22 cellular contexts compared by ENCODE assay signal in the genomic region with DNA sequence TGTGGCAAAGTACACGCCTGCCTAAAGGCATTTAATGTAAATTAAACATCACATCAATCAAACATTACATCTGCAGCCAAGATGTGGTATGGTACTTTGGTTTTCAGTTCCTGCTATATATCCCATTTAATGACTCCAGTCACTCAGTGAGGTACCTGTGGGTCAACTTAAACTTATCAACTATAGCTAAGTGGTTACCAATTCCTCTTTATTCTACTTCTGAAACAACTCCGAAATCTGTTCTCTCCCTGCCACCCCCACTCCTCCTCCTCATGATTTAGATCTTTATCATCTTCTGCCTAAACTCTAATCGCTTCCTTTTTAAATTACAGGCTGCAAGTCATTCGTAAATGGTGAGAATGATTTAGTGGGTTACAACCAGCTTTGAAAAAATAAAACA. TPM values are rescaled to one million over a fixed set of nuclear protein-coding genes. Genes with fewer than 3 reads are reported as not detected.
DNase-seq lines count a peak whose midpoint lies in the region; ATAC-seq, FAIRE-seq and TF ChIP-seq lines count a peak whose summit lies in the region.
"Had no signal": no experiment of that assay in that cellular context is flagged by ENCODE, and none has a peak within 500 bp of the region (broad histone marks: within the 10 kb centered on the region; RNA-seq: fewer than 3 reads in every experiment).

No MANE protein-coding gene starts in this region.

- CTCF ChIA-PET in K562 (lab: Yijun Ruan, JAX; ENCODE audit: low intra/inter-chr PET ratio) = no interaction called here
- CTCF ChIA-PET in activated CD8-positive, alpha-beta T cell treated with anti-CD3 and anti-CD28 coated beads for 36 hours (lab: Charles Lee) = no interaction called here

- H3K27ac ChIP-seq in K562 (ENCODE audit: extremely low read depth, low read depth, low read length) (no peak overlapping the region), parathyroid adenoma (no peak overlapping the region)
- H3K27ac ChIP-seq: BLaER1 treated with 17β-estradiol and CSF1 and Interleukin-3, amounts not matched to agents 10 nM and 100 nM had no signal

- no peaks in the 10 kb centered on the region for H3K27me3 ChIP-seq in K562 (ENCODE audit: control insufficient read depth in 2 of 2, insufficient read depth in 2 of 2, low read length in 2 of 2)
- no peaks in the 10 kb centered on the region for H3K27me3 ChIP-seq in parathyroid adenoma (ENCODE audit: control insufficient read depth, insufficient read depth, low read length)
- H3K27me3 ChIP-seq: BLaER1 treated with 17β-estradiol and CSF1 and Interleukin-3, amounts not matched to agents 10 nM and 100 nM had no signal

- ATAC-seq in K562 = no peak
- ATAC-seq in GM21737 (IDR thresholded peaks at IDR 0.05; ENCODE audit: unreplicated experiment) = no peak
- ATAC-seq in activated CD8-positive, alpha-beta T cell treated with anti-CD3 and anti-CD28 coated beads for 36 hours = no peak
- ATAC-seq: CD8-positive, alpha-beta T cell; HCT116 had no signal

- H4K20me1 ChIP-seq in K562 (replicated peaks; ENCODE audit: control insufficient read depth, insufficient read depth, low read length) = peaks cover 4% of the 10 kb centered on the region; the same call in 1 of the 2 replicates
- H4K20me1 ChIP-seq: BLaER1 treated with 17β-estradiol and CSF1 and Interleukin-3, amounts not matched to agents 10 nM and 100 nM had no signal

- TF ChIP-seq CTCF in K562 (IDR thresholded peaks at IDR 0.05 in 2 of 3, conservative IDR thresholded peaks at IDR 0.05 in 1 of 3; ENCODE audit: insufficient read depth in 2 of 3, low read depth in 1 of 3, low read length in 3 of 3) = no peak
- TF ChIP-seq CTCF in parathyroid adenoma (IDR thresholded peaks at IDR 0.05) = no peak
- no peak for TF ChIP-seq CTCF in type B pancreatic cell (conservative IDR thresholded peaks at IDR 0.05)
- no peak for TF ChIP-seq CTCF in mesothelial cell of epicardium (IDR thresholded peaks at IDR 0.05; ENCODE audit: unreplicated experiment)
- TF ChIP-seq CTCF in activated CD8-positive, alpha-beta T cell treated with anti-CD3 and anti-CD28 coated beads for 36 hours (IDR thresholded peaks at IDR 0.05) = no peak

- H3K4me3 ChIP-seq in Jurkat, Clone E6-1 (ENCODE audit: low read length) = no peak overlapping the region
- H3K4me3 ChIP-seq in K562 (no peak overlapping the region), parathyroid adenoma (ENCODE audit: low read depth, low read length) (no peak overlapping the region)
- H3K4me3 ChIP-seq: BLaER1 treated with 17β-estradiol and CSF1 and Interleukin-3, amounts not matched to agents 10 nM and 100 nM had no signal

- POLR2A ChIA-PET in K562 (lab: Yijun Ruan, JAX) = no interaction called here
- POLR2A ChIA-PET in activated CD8-positive, alpha-beta T cell treated with anti-CD3 and anti-CD28 coated beads for 36 hours (lab: Charles Lee) = no interaction called here

- DNase-seq in GM12891 (ENCODE audit: insufficient read length, low spot score) (no peak), K562 (ENCODE audit: extremely low read depth in 1 of 4, low spot score in 3 of 4) (no peak), type B pancreatic cell (ENCODE audit: extremely low spot score, unreplicated experiment) (no peak), mesothelial cell of epicardium (ENCODE audit: low spot score in 2 of 2, unreplicated experiment in 2 of 2) (no peak)
- peak; percentile 56 for DNase-seq in Jurkat, Clone E6-1 (ENCODE audit: low read depth, low spot score)
- no peak for DNase-seq in activated CD8-positive, alpha-beta T cell treated with anti-CD3 and anti-CD28 coated beads for 36 hours
- DNase-seq: 8988T; Calu3; CD8-positive, alpha-beta T cell; DMS 273 treated with DMSO at 0.1 percent for 48 hours; DMS53; DND-41; EL; GOT3; H7; Karpas-422 had no signal

- no peak for TF ChIP-seq RAD21 in K562 (CRISPR knock-in tag; conservative IDR thresholded peaks at IDR 0.05 in 1 of 2, IDR thresholded peaks at IDR 0.05 in 1 of 2)

- 61% methylated on average over 4 of the region's 4 CpGs for WGBS in K562 (ENCODE audit: insufficient coverage, low coverage, missing lambda C conversion rate)

- H3K9me1 ChIP-seq in K562 (ENCODE audit: control insufficient read depth, insufficient read depth, low read length) = no peaks in the 10 kb centered on the region

- no peak for TF ChIP-seq EP300 in K562 (IDR thresholded peaks at IDR 0.05; ENCODE audit: low read length)

- H3K27ac Mint-ChIP-seq in type B pancreatic cell (no peak overlapping the region), mesothelial cell of epicardium (no peak overlapping the region)
- H3K27ac Mint-ChIP-seq in activated CD8-positive, alpha-beta T cell treated with anti-CD3 and anti-CD28 coated beads for 36 hours = no peak overlapping the region
- H3K27ac Mint-ChIP-seq: B cell; CD8-positive, alpha-beta T cell had no signal

- H3K9me3 Mint-ChIP-seq in type B pancreatic cell = no peaks in the 10 kb centered on the region
- H3K9me3 Mint-ChIP-seq in mesothelial cell of epicardium = no peaks in the 10 kb centered on the region
- H3K9me3 Mint-ChIP-seq in activated CD8-positive, alpha-beta T cell treated with anti-CD3 and anti-CD28 coated beads for 36 hours = no peaks in the 10 kb centered on the region
- H3K9me3 Mint-ChIP-seq: CD8-positive, alpha-beta T cell had no signal

- no peaks in the 10 kb centered on the region for H3K27me3 Mint-ChIP-seq in type B pancreatic cell
- no peaks in the 10 kb centered on the region for H3K27me3 Mint-ChIP-seq in mesothelial cell of epicardium (ENCODE audit: low read depth)
- peaks cover 2% of the 10 kb centered on the region for H3K27me3 Mint-ChIP-seq in activated CD8-positive, alpha-beta T cell treated with anti-CD3 and anti-CD28 coated beads for 36 hours

- no peaks in the 10 kb centered on the region for H3K79me2 ChIP-seq in K562 (ENCODE audit: control insufficient read depth, insufficient read depth, low read length)
- no peaks in the 10 kb centered on the region for H3K79me2 ChIP-seq in parathyroid adenoma

- H3K36me3 ChIP-seq in K562 (ENCODE audit: control insufficient read depth, insufficient read depth, low read length) (peaks cover 51% of the 10 kb centered on the region; the same call in 2 of the 3 replicates), parathyroid adenoma (ENCODE audit: control insufficient read depth, insufficient read depth, low read length) (no peaks in the 10 kb centered on the region)

- no peak overlapping the region for H3K4me3 Mint-ChIP-seq in type B pancreatic cell
- H3K4me3 Mint-ChIP-seq in mesothelial cell of epicardium = no peak overlapping the region
- H3K4me3 Mint-ChIP-seq in activated CD8-positive, alpha-beta T cell treated with anti-CD3 and anti-CD28 coated beads for 36 hours = no peak overlapping the region
- H3K4me3 Mint-ChIP-seq: B cell; CD8-positive, alpha-beta T cell had no signal

- H3K4me1 Mint-ChIP-seq in type B pancreatic cell (ENCODE audit: unreplicated experiment) = no peaks in the 10 kb centered on the region
- H3K4me1 Mint-ChIP-seq in mesothelial cell of epicardium = peaks cover 7% of the 10 kb centered on the region
- no peaks in the 10 kb centered on the region for H3K4me1 Mint-ChIP-seq in activated CD8-positive, alpha-beta T cell treated with anti-CD3 and anti-CD28 coated beads for 36 hours (ENCODE audit: low read depth)
- H3K4me1 Mint-ChIP-seq: B cell had no signal

- H3K9me3 ChIP-seq in K562 (replicated peaks; ENCODE audit: control insufficient read depth, insufficient read depth, low read depth, low read length) = no peaks in the 10 kb centered on the region
- H3K9me3 ChIP-seq in parathyroid adenoma (ENCODE audit: control insufficient read depth, low read length) = no peaks in the 10 kb centered on the region
- H3K9me3 ChIP-seq: BLaER1 treated with 17β-estradiol and CSF1 and Interleukin-3, amounts not matched to agents 10 nM and 100 nM had no signal

- H3K4me2 ChIP-seq in K562 (ENCODE audit: insufficient read depth, low read length) = no peak overlapping the region
- H3K4me2 ChIP-seq in parathyroid adenoma (ENCODE audit: low read length) = peak overlapping the region; percentile 28
- H3K4me2 ChIP-seq: BLaER1 treated with 17β-estradiol and CSF1 and Interleukin-3, amounts not matched to agents 10 nM and 100 nM had no signal

- H3K9ac ChIP-seq in K562 (ENCODE audit: insufficient read depth in 1 of 2, low read depth in 2 of 2, low read length in 2 of 2) (no peak overlapping the region), parathyroid adenoma (no peak overlapping the region)
- H3K9ac ChIP-seq: BLaER1 treated with 17β-estradiol and CSF1 and Interleukin-3, amounts not matched to agents 10 nM and 100 nM had no signal

- H3K4me1 ChIP-seq in K562 (replicated peaks in 1 of 2; ENCODE audit: control insufficient read depth in 2 of 2, insufficient read depth in 2 of 2, low read length in 2 of 2) (peaks cover 0 to 6% of the 10 kb centered on the region in 2 experiments; a peak in 1 of 5 replicates), parathyroid adenoma (peaks cover 15% of the 10 kb centered on the region)
- H3K4me1 ChIP-seq: BLaER1 treated with 17β-estradiol and CSF1 and Interleukin-3, amounts not matched to agents 10 nM and 100 nM had no signal

- in situ Hi-C loops in K562 (cut with MboI) = no loop called here

- FAIRE-seq in GM12891 (lab: Jason Lieb, UNC) (no peak), K562 (lab: Jason Lieb, UNC) (no peak)

- TF ChIP-seq POLR2A in GM12891 (IDR thresholded peaks at IDR 0.05; ENCODE audit: low read depth, low read length) = no peak
- TF ChIP-seq POLR2A in K562 (conservative IDR thresholded peaks at IDR 0.05) = no peak

- H3K36me3 Mint-ChIP-seq in type B pancreatic cell (peaks cover 77% of the 10 kb centered on the region), mesothelial cell of epicardium (peaks cover 45% of the 10 kb centered on the region)
- H3K36me3 Mint-ChIP-seq in activated CD8-positive, alpha-beta T cell treated with anti-CD3 and anti-CD28 coated beads for 36 hours (ENCODE audit: low read depth) = no peaks in the 10 kb centered on the region

- H2AFZ ChIP-seq in K562 (ENCODE audit: low read depth, low read length) (no peak overlapping the region), parathyroid adenoma (no peak overlapping the region)

- intact Hi-C loops in K562 (cut with micrococcal nuclease) = no loop called here
- intact Hi-C loops in activated CD8-positive, alpha-beta T cell treated with anti-CD3 and anti-CD28 coated beads for 36 hours (cut with micrococcal nuclease) = no loop called here

- BruUV-seq in K562 (replicated peaks; lab: Mats Ljungman, UMichigan) = no TSS peak

RNA-seq across cellular contexts. Expression of a gene that starts 57.9 kb away (rescaled TPM):
- 5.9 TPM for polyA plus RNA-seq in GM12891 (2012; ENCODE audit: low read depth, missing spikeins)
- polyA plus RNA-seq in Jurkat, Clone E6-1 (2012; ENCODE audit: insufficient read depth, insufficient read length) = not detected
- total RNA-seq in K562 (2011; cell fraction: chromatin; rRNA removed; ENCODE audit: low replicate concordance) = not detected in 2 replicates
- not detected in 2 replicates for total RNA-seq in K562 (2011; cell fraction: nucleolus; rRNA removed)
- total RNA-seq in K562 (2011; cell fraction: nucleoplasm; rRNA removed) = not detected in 2 replicates
- not detected in 2 replicates for total RNA-seq in K562 (2014; rRNA removed)
- not detected in 2 replicates for total RNA-seq in K562 (2014; rRNA removed; fragmentation: Illumina TruSeq; extraction: Trizol)
- not detected in 2 replicates for total RNA-seq in K562 (2015; rRNA removed; fragmentation: Illumina TruSeq; extraction: Trizol)
- total RNA-seq in K562 (2021) = not detected in 2 replicates
- polyA plus RNA-seq in K562 (2011; rRNA removed) = not detected in 2 replicates
- not detected in 2 replicates for polyA plus RNA-seq in K562 (2011; cell fraction: cytosol; rRNA removed)
- not detected in 2 replicates for polyA plus RNA-seq in K562 (2011; cell fraction: nucleus; rRNA removed)
- not detected in 2 replicates for polyA plus RNA-seq in K562 (2012)
- not detected in 2 replicates for polyA plus RNA-seq in K562 (2014; fragmentation: Illumina TruSeq; extraction: Trizol)
- not detected for polyA plus RNA-seq in K562 (2014; fragmentation: Nextera tagmentation; extraction: Ambion mirVana)
- not detected in 2 replicates for polyA plus RNA-seq in K562 (2014; rRNA removed)
- polyA minus RNA-seq in K562 (2011; rRNA and poly(A)+ RNA removed) = not detected in 2 replicates
- not detected in 2 replicates for polyA minus RNA-seq in K562 (2011; cell fraction: cytosol; rRNA and poly(A)+ RNA removed)
- not detected in 2 replicates for polyA minus RNA-seq in K562 (2011; cell fraction: nucleus; rRNA and poly(A)+ RNA removed)
- 3.3 and 7.5 TPM in 2 replicates for total RNA-seq in type B pancreatic cell (ENCODE audit: low replicate concordance)
- not detected in 3 replicates for total RNA-seq in mesothelial cell of epicardium
- total RNA-seq in activated CD8-positive, alpha-beta T cell treated with anti-CD3 and anti-CD28 coated beads for 36 hours = 1 to 10 TPM; 3.7 to 5.1 TPM
- total RNA-seq: B cell, G401 had no signal
